In the genomic region with DNA sequence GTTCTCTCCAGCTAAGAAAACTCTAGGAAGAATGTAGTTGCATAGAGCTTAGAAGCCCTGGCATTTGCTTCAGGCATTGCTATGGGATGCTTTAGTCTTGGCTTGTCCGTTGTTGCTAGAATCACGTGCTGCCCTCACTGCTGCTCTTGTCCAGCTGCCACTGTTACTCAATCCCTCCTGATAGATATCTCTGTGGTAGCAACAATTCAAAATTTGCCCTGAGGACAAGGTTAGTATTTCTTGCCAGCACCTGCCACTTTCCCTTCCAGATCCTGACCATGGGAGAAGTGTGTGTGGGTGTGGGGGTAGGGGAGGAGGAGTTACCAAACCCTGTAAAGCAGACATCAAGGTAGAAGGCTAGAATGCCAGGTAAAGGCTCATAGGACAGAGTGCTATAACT, we compare ENCODE assay signal across 10 cellular contexts.
A peak's percentile ranks its signal among the peaks of the same experiment; 100 is the strongest.
DNase-seq lines count a peak whose midpoint lies in the region; ATAC-seq and TF ChIP-seq lines count a peak whose summit lies in the region.
"Had no signal": no experiment of that assay in that cellular context is flagged by ENCODE, and none has a peak within 500 bp of the region (broad histone marks: within the 10 kb centered on the region; RNA-seq: fewer than 3 reads in every experiment).

No MANE protein-coding gene starts in this region.

- ATAC-seq in heart left ventricle (peak; percentile 82 to 93 (median 88)), upper lobe of right lung (peak; percentile 57), GM18870 (IDR thresholded peaks at IDR 0.05; ENCODE audit: unreplicated experiment) (no peak)
- ATAC-seq: stimulated activated naive CD8-positive, alpha-beta T cell treated with anti-CD3 and anti-CD28 coated beads, Interleukin-15, amount 100 ng/mL, for 72 hours had no signal

- H3K4me1 ChIP-seq in heart left ventricle: peaks cover 0 to 21% (median 5%) of the 10 kb centered on the region in 12 donors
- H3K4me1 ChIP-seq in upper lobe of right lung: no peaks in the 10 kb centered on the region

- DNase-seq in NCI-H1105 treated with DMSO at 0.1 percent for 48 hours (lab: John Stamatoyannopoulos, UW) (peak; percentile 81), RWPE1 (ENCODE audit: low spot score) (peak; percentile 18), heart left ventricle (peak in 4 of 5 donors; percentile 15 to 46 (median 33)), upper lobe of right lung (no peak), dorsolateral prefrontal cortex (no peak), Kasumi-1 (lab: John Stamatoyannopoulos, UW) (no peak)
- DNase-seq: activated gamma-delta T cell treated with Interleukin-2 at 50 U/mL for 16 hours; NCI-H1694 treated with DMSO at 0.1 percent for 48 hours; stimulated activated naive CD8-positive, alpha-beta T cell treated with anti-CD3 and anti-CD28 coated beads, Interleukin-15, amount 100 ng/mL, for 72 hours had no signal

- TF ChIP-seq CTCF in RWPE1 (conservative IDR thresholded peaks at IDR 0.05; ENCODE audit: low read depth) (no peak), heart left ventricle (IDR thresholded peaks at IDR 0.05) (no peak), upper lobe of right lung (IDR thresholded peaks at IDR 0.05) (no peak), dorsolateral prefrontal cortex (IDR thresholded peaks at IDR 0.05 in 54 of 56, conservative IDR thresholded peaks at IDR 0.05 in 2 of 56; ENCODE audit: low read depth in 1 of 56, partially characterized antibody in 56 of 56) (no peak)

- no peaks in the 10 kb centered on the region for H3K9me3 ChIP-seq in heart left ventricle
- H3K9me3 ChIP-seq in upper lobe of right lung: no peaks in the 10 kb centered on the region

- CTCF ChIA-PET in RWPE1 (lab: Yijun Ruan, JAX): no interaction called here

- POLR2A ChIA-PET in RWPE1 (lab: Yijun Ruan, JAX; ENCODE audit: low non-redundant PET): no interaction called here

- H3K27me3 ChIP-seq in heart left ventricle (no peaks in the 10 kb centered on the region), upper lobe of right lung (no peaks in the 10 kb centered on the region), dorsolateral prefrontal cortex (no peaks in the 10 kb centered on the region)

- H3K4me3 ChIP-seq in heart left ventricle (peak overlapping the region in 10 of 12 donors; percentile 2 to 52 (median 37)), upper lobe of right lung (no peak overlapping the region), dorsolateral prefrontal cortex (peak overlapping the region in 1 of 59 donors; percentile 11)

- 38 to 53% (median 43%) methylated on average over 2 of the region's 2 CpGs for WGBS in heart left ventricle, 4 donors

- H3K36me3 ChIP-seq in heart left ventricle (no peaks in the 10 kb centered on the region), upper lobe of right lung (no peaks in the 10 kb centered on the region)

- no peak for TF ChIP-seq POLR2A in heart left ventricle (IDR thresholded peaks at IDR 0.05)

- H3K27ac ChIP-seq in RWPE1: no peak overlapping the region
- peak overlapping the region in 11 of 12 donors; percentile 11 to 77 (median 66) for H3K27ac ChIP-seq in heart left ventricle
- no peak overlapping the region for H3K27ac ChIP-seq in upper lobe of right lung
- no peak overlapping the region for H3K27ac ChIP-seq in dorsolateral prefrontal cortex

- intact Hi-C loops in heart left ventricle (cut with DNase I): loop anchor here in 1 of 10 donors (2.0 kb wide), 1 partner anchor 115 kb away; no protein-coding TSS in a partner anchor
- intact Hi-C loops in upper lobe of right lung (cut with DNase I): no loop called here
- intact Hi-C loops in dorsolateral prefrontal cortex (cut with DNase I): no loop called here

Comparison
In these comparisons a context has a peak if more than half of its experiments do, and no peak if none do; other contexts are left out.
1. DNase-seq: peak in NCI-H1105 treated with DMSO at 0.1 percent for 48 hours (single experiment), RWPE1 (single experiment) and heart left ventricle (4 of 5); none in upper lobe of right lung (single experiment), dorsolateral prefrontal cortex (0 of 10) and Kasumi-1 (0 of 2).
2. H3K27ac ChIP-seq: peak in heart left ventricle (11 of 12); none in RWPE1 (single experiment), upper lobe of right lung (single experiment) and dorsolateral prefrontal cortex (0 of 59).